17 cellular contexts compared by ENCODE assay signal in the genomic region with DNA sequence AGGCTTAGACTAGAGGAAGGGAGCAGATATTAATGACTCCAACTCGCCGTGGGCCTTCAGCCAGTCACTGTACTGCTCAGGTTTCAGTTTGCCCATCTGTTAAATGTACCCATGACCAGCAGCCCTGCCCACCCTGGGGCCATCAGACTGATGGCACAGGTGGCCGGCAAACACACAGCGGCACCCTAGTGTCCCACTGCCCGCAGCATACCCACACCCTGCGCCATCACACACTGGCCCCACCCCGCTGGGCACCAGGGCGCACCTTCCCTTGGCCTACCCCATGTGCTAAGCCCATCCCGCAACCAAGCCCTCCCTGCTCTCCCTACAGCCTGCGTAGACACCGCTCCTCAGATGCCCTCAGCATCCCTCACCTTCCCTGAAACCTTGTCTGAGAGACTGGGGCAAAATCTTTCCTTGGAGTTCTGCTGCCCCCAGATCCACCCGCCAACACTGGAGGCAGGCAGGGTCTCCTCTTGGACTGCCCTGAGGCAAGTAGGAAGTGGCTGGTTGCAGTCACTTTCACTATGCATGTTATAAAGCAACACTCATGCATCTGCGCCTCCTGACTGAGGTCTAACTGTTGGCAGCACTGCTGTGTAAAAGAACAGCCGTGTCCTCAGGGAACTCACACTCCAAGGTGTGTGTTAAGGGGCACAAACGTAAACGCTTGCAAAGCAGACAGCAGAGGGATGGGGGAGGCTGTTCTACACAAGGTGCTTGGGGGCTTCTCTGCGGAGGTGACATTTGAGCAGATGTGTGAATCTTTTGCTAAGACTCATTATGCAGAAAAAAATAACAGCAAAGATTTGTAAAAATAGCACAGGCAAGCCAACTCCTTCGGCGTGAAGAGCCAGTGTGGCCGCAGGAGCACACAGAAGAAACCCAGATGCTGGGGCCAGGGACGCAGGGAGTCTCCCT. TPM values are rescaled to one million over a fixed set of nuclear protein-coding genes. Genes with fewer than 3 reads are reported as not detected.
A peak's percentile ranks its signal among the peaks of the same experiment; 100 is the strongest.
DNase-seq lines count a peak whose midpoint lies in the region; ATAC-seq, FAIRE-seq and TF ChIP-seq lines count a peak whose summit lies in the region.
"Had no signal": no experiment of that assay in that cellular context is flagged by ENCODE, and none has a peak within 500 bp of the region (broad histone marks: within the 10 kb centered on the region; RNA-seq: fewer than 3 reads in every experiment).

No MANE protein-coding gene starts in this region.

- H3K27ac ChIP-seq in A673 (ENCODE audit: low read depth, low read length, poor library complexity, severe bottlenecking) (peak overlapping the region; percentile 32), dorsolateral prefrontal cortex (peak overlapping the region in 50 of 59 donors; percentile 3 to 100 (median 74))
- H3K27ac ChIP-seq: pancreas, SJSA1 had no signal

- FAIRE-seq in HTR-8/SVneo (lab: Jason Lieb, UNC) (peak; percentile 93), D721Med (lab: Jason Lieb, UNC) (no peak)
- FAIRE-seq: GM12891, pancreas had no signal

- H3K27me3 ChIP-seq in A673 (replicated peaks; ENCODE audit: insufficient read depth, low read depth, low read length, poor library complexity) (no peaks in the 10 kb centered on the region), dorsolateral prefrontal cortex (no peaks in the 10 kb centered on the region)
- H3K27me3 ChIP-seq: pancreas, SJSA1 had no signal

- POLR2A ChIA-PET in A673 (lab: Charles Lee; ENCODE audit: low non-redundant PET): no interaction called here

- peaks cover 50% of the 10 kb centered on the region for H3K4me1 Mint-ChIP-seq in neural crest cell
- H3K4me1 Mint-ChIP-seq: activated CD8-positive, alpha-beta memory T cell treated with anti-CD3 and anti-CD28 coated beads, Interleukin-2, amount 10 ng/mL, durations not matched to agents 7 days and 5 days; activated naive CD4-positive, alpha-beta T cell treated with anti-CD3 and anti-CD28 coated beads, Interleukin-2, amount 10 ng/mL, durations not matched to agents 7 days and 5 days; central memory CD8-positive, alpha-beta T cell had no signal

- no peaks in the 10 kb centered on the region for H3K9me3 ChIP-seq in A673 (ENCODE audit: low read depth, low read length, poor library complexity, severe bottlenecking)
- H3K9me3 ChIP-seq: pancreas, SJSA1 had no signal

- H3K4me3 ChIP-seq in A673 (ENCODE audit: low read depth, low read length, poor library complexity, severe bottlenecking) (no peak overlapping the region), dorsolateral prefrontal cortex (peak overlapping the region in 5 of 59 donors; percentile 1 to 15 (median 12))
- H3K4me3 ChIP-seq: pancreas, SJSA1 had no signal

- H3K4me3 Mint-ChIP-seq in neural crest cell: peak overlapping the region; percentile 48
- H3K4me3 Mint-ChIP-seq: activated CD8-positive, alpha-beta memory T cell treated with anti-CD3 and anti-CD28 coated beads, Interleukin-2, amount 10 ng/mL, durations not matched to agents 7 days and 5 days; activated naive CD4-positive, alpha-beta T cell treated with anti-CD3 and anti-CD28 coated beads, Interleukin-2, amount 10 ng/mL, durations not matched to agents 7 days and 5 days; central memory CD8-positive, alpha-beta T cell had no signal

- no peaks in the 10 kb centered on the region for H3K27me3 Mint-ChIP-seq in neural crest cell (ENCODE audit: low read depth)

- ATAC-seq in HG02763 (IDR thresholded peaks at IDR 0.05; ENCODE audit: unreplicated experiment) (no peak), HG02588 (IDR thresholded peaks at IDR 0.05; ENCODE audit: unreplicated experiment) (no peak)
- ATAC-seq: activated CD8-positive, alpha-beta memory T cell treated with anti-CD3 and anti-CD28 coated beads, Interleukin-2, amount 10 ng/mL, durations not matched to agents 7 days and 5 days; pancreas had no signal

- BruUV-seq in A673 (replicated peaks; lab: Mats Ljungman, UMichigan): no TSS peak

- no peak for TF ChIP-seq CTCF in A673 (conservative IDR thresholded peaks at IDR 0.05; ENCODE audit: low read depth, low read length)
- no peak for TF ChIP-seq CTCF in dorsolateral prefrontal cortex (IDR thresholded peaks at IDR 0.05 in 54 of 56, conservative IDR thresholded peaks at IDR 0.05 in 2 of 56; ENCODE audit: low read depth in 1 of 56, partially characterized antibody in 56 of 56)
- no peak for TF ChIP-seq CTCF in neural crest cell (conservative IDR thresholded peaks at IDR 0.05)
- TF ChIP-seq CTCF in D721Med (IDR thresholded peaks at IDR 0.05; ENCODE audit: insufficient read depth, missing control alignments): no peak

- CTCF ChIA-PET in A673 (lab: Charles Lee): no interaction called here

- no peaks in the 10 kb centered on the region for H3K36me3 ChIP-seq in A673 (ENCODE audit: insufficient read depth, low read length, poor library complexity, severe bottlenecking)
- H3K36me3 ChIP-seq: pancreas had no signal

- no peaks in the 10 kb centered on the region for H3K9me3 Mint-ChIP-seq in neural crest cell
- H3K9me3 Mint-ChIP-seq: activated naive CD4-positive, alpha-beta T cell treated with anti-CD3 and anti-CD28 coated beads, Interleukin-2, amount 10 ng/mL, durations not matched to agents 7 days and 5 days; central memory CD8-positive, alpha-beta T cell had no signal

- H3K36me3 Mint-ChIP-seq in neural crest cell (ENCODE audit: low read depth): no peaks in the 10 kb centered on the region
- H3K36me3 Mint-ChIP-seq: activated CD8-positive, alpha-beta memory T cell treated with anti-CD3 and anti-CD28 coated beads, Interleukin-2, amount 10 ng/mL, durations not matched to agents 7 days and 5 days; activated naive CD4-positive, alpha-beta T cell treated with anti-CD3 and anti-CD28 coated beads, Interleukin-2, amount 10 ng/mL, durations not matched to agents 7 days and 5 days had no signal

- H3K27ac Mint-ChIP-seq in neural crest cell (ENCODE audit: unreplicated experiment): no peak overlapping the region
- H3K27ac Mint-ChIP-seq: activated CD8-positive, alpha-beta memory T cell treated with anti-CD3 and anti-CD28 coated beads, Interleukin-2, amount 10 ng/mL, durations not matched to agents 7 days and 5 days; activated naive CD4-positive, alpha-beta T cell treated with anti-CD3 and anti-CD28 coated beads, Interleukin-2, amount 10 ng/mL, durations not matched to agents 7 days and 5 days had no signal

- intact Hi-C loops in A673 (cut with micrococcal nuclease; ENCODE audit: unreplicated experiment) (no loop called here), dorsolateral prefrontal cortex (cut with DNase I) (no loop called here)

- DNase-seq in A673 (ENCODE audit: low spot score): no peak
- DNase-seq in HTR-8/SVneo (ENCODE audit: insufficient read length, low spot score): no peak
- DNase-seq in dorsolateral prefrontal cortex: no peak
- DNase-seq in neural crest cell (ENCODE audit: low read depth, low spot score): no peak
- DNase-seq in D721Med (ENCODE audit: insufficient read length, low spot score): no peak
- no peak for DNase-seq in activated T-cell treated with anti-CD3 and anti-CD28 coated beads, Interleukin-2, amount 50 U/mL, for 48 hours
- DNase-seq: activated CD8-positive, alpha-beta memory T cell treated with anti-CD3 and anti-CD28 coated beads, Interleukin-2, amount 10 ng/mL, durations not matched to agents 7 days and 5 days; DMS79; NCI-H2081 had no signal

- H3K4me1 ChIP-seq in A673 (ENCODE audit: insufficient read depth, low read length, poor library complexity, severe bottlenecking): peaks cover 37% of the 10 kb centered on the region

RNA-seq across cellular contexts. Expression of gene BCAR1, which starts 6.7 kb away (rescaled TPM):
- total RNA-seq in A673 (2021): 42.2 and 47.3 TPM in 2 replicates
- 100 to 1,000 TPM in 52 of 120 experiments, 10 to 100 TPM in 68; 67.8 to 163 (median 96.2) TPM for total RNA-seq in dorsolateral prefrontal cortex
- total RNA-seq in neural crest cell: 63.8 and 64.0 TPM in 2 replicates

RNA-seq across cellular contexts. Expression of gene CTRB1, which starts 39.4 kb away (rescaled TPM):
- total RNA-seq in A673 (2021): not detected in 2 replicates
- 1 to 10 TPM in 1 of 120 experiments, under 1 TPM in 3, not detected in 116; 0.70 to 2.3 (median 0.87) TPM for total RNA-seq in dorsolateral prefrontal cortex
- total RNA-seq in neural crest cell: not detected in 2 replicates
- total RNA-seq: activated CD8-positive, alpha-beta memory T cell treated with anti-CD3 and anti-CD28 coated beads, Interleukin-2, amount 10 ng/mL, durations not matched to agents 7 days and 5 days; SJSA1; urinary bladder had no signal

RNA-seq across cellular contexts. Expression of gene CTRB2, which starts 51.2 kb away (rescaled TPM):
- total RNA-seq in A673 (2021): not detected in 2 replicates
- total RNA-seq in dorsolateral prefrontal cortex: under 1 TPM in 3 of 120 experiments, not detected in 117; 0.61 to 0.94 (median 0.63) TPM
- total RNA-seq in neural crest cell: not detected in 2 replicates
- total RNA-seq: activated CD8-positive, alpha-beta memory T cell treated with anti-CD3 and anti-CD28 coated beads, Interleukin-2, amount 10 ng/mL, durations not matched to agents 7 days and 5 days; SJSA1; urinary bladder had no signal
